8 cellular contexts compared by ENCODE assay signal in the genomic region with DNA sequence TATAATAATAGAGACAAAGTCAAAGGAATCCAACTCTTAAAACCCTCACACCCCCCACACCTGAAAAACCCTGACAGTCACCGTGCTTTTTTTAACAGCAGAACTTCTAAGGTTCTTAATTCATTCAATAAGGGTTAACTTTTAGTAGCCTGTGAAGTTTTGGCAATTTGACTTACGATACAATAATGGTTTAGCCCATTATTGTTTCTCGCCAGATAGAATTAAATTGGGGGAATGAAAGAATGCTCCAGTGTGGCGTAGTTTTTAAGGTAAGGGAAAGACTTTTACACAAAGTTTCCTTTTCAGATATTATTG. TPM values are rescaled to one million over a fixed set of nuclear protein-coding genes. Genes with fewer than 3 reads are reported as not detected.
DNase-seq lines count a peak whose midpoint lies in the region; ATAC-seq, FAIRE-seq and TF ChIP-seq lines count a peak whose summit lies in the region.

No MANE protein-coding gene starts in this region.

- H3K9me3 ChIP-seq in thyroid gland = no peaks in the 10 kb centered on the region

- H3K27me3 ChIP-seq in thyroid gland = no peaks in the 10 kb centered on the region

- DNase-seq in activated CD8-positive, alpha-beta memory T cell treated with anti-CD3 and anti-CD28 coated beads, Interleukin-2, amount 10 ng/mL, durations not matched to agents 7 days and 5 days = no peak
- DNase-seq in activated CD8-positive, alpha-beta memory T cell treated with anti-CD3 and anti-CD28 coated beads, Interleukin-2, amount 50 U/mL, for 4 hours = no peak
- DNase-seq in activated CD4-positive, alpha-beta memory T cell treated with anti-CD3 and anti-CD28 coated beads, Interleukin-2, amount 10 ng/mL, durations not matched to agents 7 days and 5 days = no peak
- DNase-seq in thyroid gland (no peak), NK-92 (lab: John Stamatoyannopoulos, UW; ENCODE audit: unreplicated experiment) (no peak), NCI-H510A (lab: John Stamatoyannopoulos, UW) (no peak)

- H3K27ac Mint-ChIP-seq in activated CD8-positive, alpha-beta memory T cell treated with anti-CD3 and anti-CD28 coated beads, Interleukin-2, amount 10 ng/mL, durations not matched to agents 7 days and 5 days = peak overlapping the region; percentile 98
- peak overlapping the region; percentile 96 for H3K27ac Mint-ChIP-seq in activated CD4-positive, alpha-beta memory T cell treated with anti-CD3 and anti-CD28 coated beads, Interleukin-2, amount 10 ng/mL, durations not matched to agents 7 days and 5 days

- H3K9me3 Mint-ChIP-seq in activated CD8-positive, alpha-beta memory T cell treated with anti-CD3 and anti-CD28 coated beads, Interleukin-2, amount 10 ng/mL, durations not matched to agents 7 days and 5 days (ENCODE audit: low read depth) = no peaks in the 10 kb centered on the region
- H3K9me3 Mint-ChIP-seq in activated CD4-positive, alpha-beta memory T cell treated with anti-CD3 and anti-CD28 coated beads, Interleukin-2, amount 10 ng/mL, durations not matched to agents 7 days and 5 days = no peaks in the 10 kb centered on the region

- peak overlapping the region; percentile 95 for H3K4me3 Mint-ChIP-seq in activated CD8-positive, alpha-beta memory T cell treated with anti-CD3 and anti-CD28 coated beads, Interleukin-2, amount 10 ng/mL, durations not matched to agents 7 days and 5 days
- H3K4me3 Mint-ChIP-seq in activated CD4-positive, alpha-beta memory T cell treated with anti-CD3 and anti-CD28 coated beads, Interleukin-2, amount 10 ng/mL, durations not matched to agents 7 days and 5 days = peak overlapping the region; percentile 97

- peaks cover 49% of the 10 kb centered on the region for H3K4me1 Mint-ChIP-seq in activated CD8-positive, alpha-beta memory T cell treated with anti-CD3 and anti-CD28 coated beads, Interleukin-2, amount 10 ng/mL, durations not matched to agents 7 days and 5 days
- peaks cover 35% of the 10 kb centered on the region for H3K4me1 Mint-ChIP-seq in activated CD4-positive, alpha-beta memory T cell treated with anti-CD3 and anti-CD28 coated beads, Interleukin-2, amount 10 ng/mL, durations not matched to agents 7 days and 5 days

- H3K36me3 Mint-ChIP-seq in activated CD8-positive, alpha-beta memory T cell treated with anti-CD3 and anti-CD28 coated beads, Interleukin-2, amount 10 ng/mL, durations not matched to agents 7 days and 5 days = peaks cover 42% of the 10 kb centered on the region
- peaks cover 17% of the 10 kb centered on the region for H3K36me3 Mint-ChIP-seq in activated CD4-positive, alpha-beta memory T cell treated with anti-CD3 and anti-CD28 coated beads, Interleukin-2, amount 10 ng/mL, durations not matched to agents 7 days and 5 days (ENCODE audit: low read depth)

- no peak for ATAC-seq in activated CD8-positive, alpha-beta memory T cell treated with anti-CD3 and anti-CD28 coated beads, Interleukin-2, amount 10 ng/mL, durations not matched to agents 7 days and 5 days
- no peak for ATAC-seq in HG03520 (IDR thresholded peaks at IDR 0.05; ENCODE audit: unreplicated experiment)

- CTCF ChIA-PET in activated CD8-positive, alpha-beta memory T cell treated with anti-CD3 and anti-CD28 coated beads, Interleukin-2, amount 10 ng/mL, durations not matched to agents 7 days and 5 days (lab: Charles Lee) = interaction anchor here (0.6 to 1.8 kb wide), 6 partner anchors 9 to 461 kb away, joined by 3 to 7 read pairs (median 3); no protein-coding TSS in a partner anchor
- CTCF ChIA-PET in activated CD4-positive, alpha-beta memory T cell treated with anti-CD3 and anti-CD28 coated beads, Interleukin-2, amount 10 ng/mL, durations not matched to agents 7 days and 5 days (lab: Charles Lee) = no interaction called here

- WGBS in thyroid gland, 2 donors = 38 to 51% methylated on average over 4 of the region's 4 CpGs

- peaks cover 0 to 9% of the 10 kb centered on the region in 2 donors for H3K36me3 ChIP-seq in thyroid gland

- FAIRE-seq in islet of Langerhans (lab: Jason Lieb, UNC) = peak; percentile 79

- no peak for TF ChIP-seq POLR2A in thyroid gland (IDR thresholded peaks at IDR 0.05)

- no peak for TF ChIP-seq CTCF in thyroid gland (IDR thresholded peaks at IDR 0.05)

- peaks cover 0 to 8% of the 10 kb centered on the region in 2 donors for H3K4me1 ChIP-seq in thyroid gland

- H3K4me3 ChIP-seq in thyroid gland (replicated peaks in 1 of 3) = peak overlapping the region in 2 of 3 donors; percentile 47 to 50

- H3K27ac ChIP-seq in thyroid gland = peak overlapping the region in 2 of 3 donors; percentile 75 to 77

- intact Hi-C loops in thyroid gland (cut with DNase I) = loop anchor here (10.0 kb wide), 1 partner anchor 141 kb away; no protein-coding TSS in a partner anchor

- peaks cover 3% of the 10 kb centered on the region for H3K27me3 Mint-ChIP-seq in activated CD8-positive, alpha-beta memory T cell treated with anti-CD3 and anti-CD28 coated beads, Interleukin-2, amount 10 ng/mL, durations not matched to agents 7 days and 5 days
- H3K27me3 Mint-ChIP-seq in activated CD4-positive, alpha-beta memory T cell treated with anti-CD3 and anti-CD28 coated beads, Interleukin-2, amount 10 ng/mL, durations not matched to agents 7 days and 5 days = peaks cover 21% of the 10 kb centered on the region

- POLR2A ChIA-PET in activated CD4-positive, alpha-beta memory T cell treated with anti-CD3 and anti-CD28 coated beads, Interleukin-2, amount 10 ng/mL, durations not matched to agents 7 days and 5 days (lab: Charles Lee) = interaction anchor here (0.6 to 2.5 kb wide), 7 partner anchors 11 to 1557 kb away, joined by 3 to 20 read pairs (median 7); a partner anchor contains a TSS

RNA-seq across cellular contexts. Expression of a gene that starts 0.6 kb away (rescaled TPM):
- total RNA-seq in activated CD8-positive, alpha-beta memory T cell treated with anti-CD3 and anti-CD28 coated beads, Interleukin-2, amount 10 ng/mL, durations not matched to agents 7 days and 5 days = 10 to 100 TPM; 53.3 to 77.2 TPM
- total RNA-seq in activated CD4-positive, alpha-beta memory T cell treated with anti-CD3 and anti-CD28 coated beads, Interleukin-2, amount 10 ng/mL, durations not matched to agents 7 days and 5 days = 10 to 100 TPM; 38.4 to 39.0 TPM
- 10 to 100 TPM; 13.1 to 17.4 (median 14.5) TPM for total RNA-seq in thyroid gland

RNA-seq across cellular contexts. Expression of a gene that starts 59.8 kb away (rescaled TPM):
- total RNA-seq in activated CD8-positive, alpha-beta memory T cell treated with anti-CD3 and anti-CD28 coated beads, Interleukin-2, amount 10 ng/mL, durations not matched to agents 7 days and 5 days = 10 to 100 TPM in 1 of 2 experiments, 1 to 10 TPM in 1; 8.4 to 16.1 TPM
- under 1 TPM; 0.60 to 0.71 TPM for total RNA-seq in activated CD4-positive, alpha-beta memory T cell treated with anti-CD3 and anti-CD28 coated beads, Interleukin-2, amount 10 ng/mL, durations not matched to agents 7 days and 5 days
- under 1 TPM in 1 of 4 donors, not detected in 3; 0.40 TPM for total RNA-seq in thyroid gland

Comparison
In these comparisons a context has a peak if more than half of its experiments do, and no peak if none do; other contexts are left out.
1. RNA of a gene that starts 59.8 kb away (total RNA-seq): 8.4 to 16.1 TPM in activated CD8-positive, alpha-beta memory T cell treated with anti-CD3 and anti-CD28 coated beads, Interleukin-2, amount 10 ng/mL, durations not matched to agents 7 days and 5 days; 0.60 to 0.71 TPM in activated CD4-positive, alpha-beta memory T cell treated with anti-CD3 and anti-CD28 coated beads, Interleukin-2, amount 10 ng/mL, durations not matched to agents 7 days and 5 days and 0.40 TPM in thyroid gland; every median in the first group is over 4 times any median in the second.